In the genomic region with DNA sequence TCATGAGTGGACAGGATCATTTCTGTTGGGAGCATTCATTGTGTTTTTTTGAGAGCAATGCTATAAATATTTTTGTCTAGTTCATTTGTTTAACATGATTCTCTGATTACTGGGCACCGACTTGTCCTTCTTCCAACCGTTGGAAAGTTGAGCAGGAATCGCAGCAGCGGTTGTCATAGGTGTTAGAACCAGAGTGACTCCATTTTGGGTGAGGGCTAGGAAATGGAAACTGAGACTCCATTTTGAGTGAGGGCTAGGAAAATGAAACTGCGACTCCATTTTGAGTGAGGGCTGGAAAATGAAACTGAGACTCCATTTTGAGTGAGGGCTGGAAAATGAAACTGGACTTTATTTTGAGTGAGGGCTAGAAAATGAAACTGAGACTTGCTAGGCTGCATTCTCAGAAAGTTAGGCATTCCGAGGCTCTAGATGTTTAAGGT, we compare ENCODE assay signal across 8 cellular contexts.
A peak's percentile ranks its signal among the peaks of the same experiment; 100 is the strongest.
DNase-seq lines count a peak whose midpoint lies in the region; ATAC-seq and TF ChIP-seq lines count a peak whose summit lies in the region.

No MANE protein-coding gene starts in this region.

- TF ChIP-seq POLR2A in thyroid gland (IDR thresholded peaks at IDR 0.05) = no peak

- peaks cover 10% of the 10 kb centered on the region for H3K9me3 Mint-ChIP-seq in activated T-helper 17 cell treated with anti-CD3 and anti-CD28 coated beads, Interleukin-2, amount 50 U/mL, for 72 hours

- no peak overlapping the region for H3K4me3 ChIP-seq in thyroid gland (replicated peaks in 1 of 3)

- TF ChIP-seq CTCF in thyroid gland (IDR thresholded peaks at IDR 0.05) = no peak

- no peaks in the 10 kb centered on the region for H3K27me3 ChIP-seq in thyroid gland

- no peak for DNase-seq in NCI-H82 treated with DMSO at 0.1 percent for 48 hours (lab: John Stamatoyannopoulos, UW; ENCODE audit: unreplicated experiment)
- DNase-seq in thyroid gland = no peak
- DNase-seq in glomerular visceral epithelial cell (ENCODE audit: extremely low spot score) = no peak
- DNase-seq in cerebellar nuclear complex (lab: John Stamatoyannopoulos, UW) = no peak

- peak overlapping the region; percentile 50 for H3K4me3 Mint-ChIP-seq in activated T-helper 17 cell treated with anti-CD3 and anti-CD28 coated beads, Interleukin-2, amount 50 U/mL, for 72 hours

- H3K27ac ChIP-seq in thyroid gland = no peak overlapping the region

- no peaks in the 10 kb centered on the region for H3K36me3 ChIP-seq in thyroid gland

- WGBS in thyroid gland, 2 donors = 90 to 91% methylated on average over 6 of the region's 6 CpGs

- H3K4me1 Mint-ChIP-seq in activated T-helper 17 cell treated with anti-CD3 and anti-CD28 coated beads, Interleukin-2, amount 50 U/mL, for 72 hours = peaks cover 16% of the 10 kb centered on the region

- H3K27me3 Mint-ChIP-seq in activated T-helper 17 cell treated with anti-CD3 and anti-CD28 coated beads, Interleukin-2, amount 50 U/mL, for 72 hours = no peaks in the 10 kb centered on the region

- ATAC-seq in GM18498 (IDR thresholded peaks at IDR 0.05; ENCODE audit: unreplicated experiment) (peak; percentile 91), GM21515 (IDR thresholded peaks at IDR 0.05; ENCODE audit: unreplicated experiment) (peak; percentile 93), HG03565 (IDR thresholded peaks at IDR 0.05; ENCODE audit: unreplicated experiment) (peak; percentile 91)
- peak; percentile 55 for ATAC-seq in activated T-helper 17 cell treated with anti-CD3 and anti-CD28 coated beads, Interleukin-2, amount 50 U/mL, for 72 hours (replicated peaks)

- H3K9me3 ChIP-seq in thyroid gland = no peaks in the 10 kb centered on the region

- intact Hi-C loops in thyroid gland (cut with DNase I) = no loop called here

- peak overlapping the region; percentile 74 for H3K27ac Mint-ChIP-seq in activated T-helper 17 cell treated with anti-CD3 and anti-CD28 coated beads, Interleukin-2, amount 50 U/mL, for 72 hours

- H3K4me1 ChIP-seq in thyroid gland = no peaks in the 10 kb centered on the region

- H3K36me3 Mint-ChIP-seq in activated T-helper 17 cell treated with anti-CD3 and anti-CD28 coated beads, Interleukin-2, amount 50 U/mL, for 72 hours (ENCODE audit: low read depth) = no peaks in the 10 kb centered on the region
